ENCODE assay signal across 1 cellular context in the genomic region with DNA sequence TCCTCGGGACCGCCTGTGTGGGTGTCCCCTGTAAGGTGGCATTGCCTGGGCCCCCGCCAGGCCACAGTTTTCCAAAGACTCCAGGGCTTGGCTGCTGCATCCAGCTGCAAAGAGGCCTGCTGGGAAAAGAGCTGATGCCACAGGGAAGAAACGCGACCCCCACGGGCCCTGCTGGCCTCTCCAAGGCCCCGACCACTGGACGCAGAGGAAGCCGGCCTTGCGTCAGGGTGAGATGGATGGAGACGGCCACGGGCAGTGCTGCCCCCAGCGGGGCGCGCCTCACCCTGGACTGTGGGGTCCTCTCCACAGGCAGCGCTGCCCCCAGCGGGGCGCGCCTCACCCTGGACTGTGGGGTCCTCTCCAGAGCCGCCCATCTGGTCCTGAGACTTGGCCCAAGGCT.
TF ChIP-seq lines count a peak whose summit lies in the region.

No MANE protein-coding gene starts in this region.

TF ChIP-seq in HepG2, 621 proteins besides CTCF, POLR2A, EP300 and RAD21:
- TF ChIP-seq, protein P1, sequence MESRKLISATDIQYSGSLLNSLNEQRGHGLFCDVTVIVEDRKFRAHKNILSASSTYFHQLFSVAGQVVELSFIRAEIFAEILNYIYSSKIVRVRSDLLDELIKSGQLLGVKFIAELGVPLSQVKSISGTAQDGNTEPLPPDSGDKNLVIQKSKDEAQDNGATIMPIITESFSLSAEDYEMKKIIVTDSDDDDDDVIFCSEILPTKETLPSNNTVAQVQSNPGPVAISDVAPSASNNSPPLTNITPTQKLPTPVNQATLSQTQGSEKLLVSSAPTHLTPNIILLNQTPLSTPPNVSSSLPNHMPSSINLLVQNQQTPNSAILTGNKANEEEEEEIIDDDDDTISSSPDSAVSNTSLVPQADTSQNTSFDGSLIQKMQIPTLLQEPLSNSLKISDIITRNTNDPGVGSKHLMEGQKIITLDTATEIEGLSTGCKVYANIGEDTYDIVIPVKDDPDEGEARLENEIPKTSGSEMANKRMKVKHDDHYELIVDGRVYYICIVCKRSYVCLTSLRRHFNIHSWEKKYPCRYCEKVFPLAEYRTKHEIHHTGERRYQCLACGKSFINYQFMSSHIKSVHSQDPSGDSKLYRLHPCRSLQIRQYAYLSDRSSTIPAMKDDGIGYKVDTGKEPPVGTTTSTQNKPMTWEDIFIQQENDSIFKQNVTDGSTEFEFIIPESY (CRISPR knock-in tag; IDR thresholded peaks at IDR 0.05): 0 out of 2 replicates have a peak, but pooled peaks have one; percentile 31
- no peak for TF ChIP-seq CBX2 (IDR thresholded peaks at IDR 0.05; ENCODE audit: low read depth, low read length)
- TF ChIP-seq CBX2 (CRISPR knock-in tag; IDR thresholded peaks at IDR 0.05; ENCODE audit: low read depth): no peak
